Comparison of ENCODE assay signal across 12 cellular contexts in the genomic region with DNA sequence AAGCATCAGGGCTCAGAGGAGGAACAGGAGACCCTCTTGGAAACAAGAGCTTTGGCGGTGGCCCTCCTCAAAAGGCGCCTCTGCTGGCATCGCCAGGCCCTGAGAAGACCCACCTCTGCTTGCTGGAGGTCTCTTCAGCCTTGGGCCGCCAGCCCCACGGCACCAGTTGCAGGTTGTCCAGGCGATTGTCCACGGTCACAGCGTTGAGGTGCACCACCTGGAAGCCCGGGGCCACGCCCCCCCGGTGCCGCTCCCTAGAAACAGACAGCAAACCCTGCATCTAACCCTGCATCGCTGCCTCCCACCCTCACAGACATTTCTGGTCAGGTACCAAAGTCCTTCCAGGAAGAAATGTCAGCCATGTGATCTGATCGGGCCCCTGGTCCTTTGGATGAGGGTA. TPM values are rescaled to one million over a fixed set of nuclear protein-coding genes. Genes with fewer than 3 reads are reported as not detected.
DNase-seq lines count a peak whose midpoint lies in the region; ATAC-seq and TF ChIP-seq lines count a peak whose summit lies in the region.
"Had no signal": no experiment of that assay in that cellular context is flagged by ENCODE, and none has a peak within 500 bp of the region (broad histone marks: within the 10 kb centered on the region; RNA-seq: fewer than 3 reads in every experiment).

No MANE protein-coding gene starts in this region.

- no peak overlapping the region for H3K4me2 ChIP-seq in BLaER1
- H3K4me2 ChIP-seq: GM23338 had no signal

- H3K27ac ChIP-seq in BLaER1: no peak overlapping the region
- H3K27ac ChIP-seq in RWPE1: peak overlapping the region; percentile 81
- H3K27ac ChIP-seq: C4-2B had no signal

- 0 out of 2 replicates have a peak overlapping the region, but pooled peaks have one; percentile 19 for H3K9ac ChIP-seq in BLaER1

- H3K4me1 Mint-ChIP-seq in nephron (peaks cover 6% of the 10 kb centered on the region), natural killer cell (peaks cover 6 to 14% of the 10 kb centered on the region in 2 donors)

- H3K9me3 Mint-ChIP-seq in nephron (no peaks in the 10 kb centered on the region), natural killer cell (no peaks in the 10 kb centered on the region)
- H3K9me3 Mint-ChIP-seq: CD4-positive, alpha-beta memory T cell; H9 had no signal

- H3K27me3 Mint-ChIP-seq in nephron (ENCODE audit: low read depth) (no peaks in the 10 kb centered on the region), natural killer cell (ENCODE audit: low read depth in 2 of 2) (no peaks in the 10 kb centered on the region)
- H3K27me3 Mint-ChIP-seq: CD4-positive, alpha-beta memory T cell had no signal

- no peak for ATAC-seq in natural killer cell
- ATAC-seq: GM12878, GM23338 had no signal

- peaks cover 72% of the 10 kb centered on the region for H3K36me3 ChIP-seq in BLaER1

- POLR2A ChIA-PET in RWPE1 (lab: Yijun Ruan, JAX; ENCODE audit: low non-redundant PET): interaction anchor here (1.1 kb wide), 1 partner anchor 34 kb away, joined by 5 read pairs; no protein-coding TSS in a partner anchor

- peaks cover 79% of the 10 kb centered on the region for H4K20me1 ChIP-seq in BLaER1

- CTCF ChIA-PET in RWPE1 (lab: Yijun Ruan, JAX): no interaction called here

- no peaks in the 10 kb centered on the region for H3K9me3 ChIP-seq in BLaER1

- H3K27me3 ChIP-seq in BLaER1: no peaks in the 10 kb centered on the region

- H3K4me3 ChIP-seq in BLaER1: no peak overlapping the region
- H3K4me3 ChIP-seq: GM12878, GM23338 had no signal

- TF ChIP-seq CTCF in RWPE1 (conservative IDR thresholded peaks at IDR 0.05; ENCODE audit: low read depth) (no peak), nephron (IDR thresholded peaks at IDR 0.05; ENCODE audit: unreplicated experiment in 3 of 3) (no peak), natural killer cell (IDR thresholded peaks at IDR 0.05) (no peak)

- intact Hi-C loops in natural killer cell (cut with micrococcal nuclease): no loop called here

- H3K36me3 Mint-ChIP-seq in nephron (ENCODE audit: low read depth) (peaks cover 37% of the 10 kb centered on the region), natural killer cell (no peaks in the 10 kb centered on the region)

- no peak overlapping the region for H3K27ac Mint-ChIP-seq in nephron
- H3K27ac Mint-ChIP-seq in natural killer cell: no peak overlapping the region
- H3K27ac Mint-ChIP-seq: CD4-positive, alpha-beta memory T cell; GM23338 had no signal

- peak overlapping the region; percentile 13 to 91 (median 67) for H3K4me3 Mint-ChIP-seq in nephron
- H3K4me3 Mint-ChIP-seq in natural killer cell: no peak overlapping the region
- H3K4me3 Mint-ChIP-seq: H9 had no signal

- peaks cover 27% of the 10 kb centered on the region for H3K4me1 ChIP-seq in BLaER1

- no peak for DNase-seq in RWPE1 (ENCODE audit: low spot score)
- no peak for DNase-seq in NCI-H2196 (lab: John Stamatoyannopoulos, UW; ENCODE audit: unreplicated experiment)
- DNase-seq in natural killer cell: no peak
- DNase-seq: ACHN; CD4-positive, alpha-beta memory T cell; DMS79; H9 had no signal

RNA-seq across cellular contexts. Expression of gene ZMYND19, which starts 3.5 kb away (rescaled TPM):
- 10 to 100 TPM in 2 of 3 donors, 1 to 10 TPM in 1; 6.5 to 18.8 (median 16.3) TPM for total RNA-seq in natural killer cell

RNA-seq across cellular contexts. Expression of gene DPH7, which starts 8.1 kb away (rescaled TPM):
- 10 to 100 TPM; 39.5 to 51.0 (median 48.5) TPM for total RNA-seq in natural killer cell

RNA-seq across cellular contexts. Expression of gene ARRDC1, which starts 18.6 kb away (rescaled TPM):
- 100 to 1,000 TPM in 1 of 3 donors, 10 to 100 TPM in 2; 80.7 to 105 (median 92.9) TPM for total RNA-seq in natural killer cell

RNA-seq across cellular contexts. Expression of gene EHMT1, which starts 32.0 kb away (rescaled TPM):
- 100 to 1,000 TPM; 173 to 200 (median 176) TPM for total RNA-seq in natural killer cell

RNA-seq across cellular contexts. Expression of gene MRPL41, which starts 35.2 kb away (rescaled TPM):
- total RNA-seq in natural killer cell: 10 to 100 TPM; 11.5 to 17.9 (median 16.8) TPM
